In genomic region chr2:105877945-105878344, GRCh38 we compare ENCODE assay signal across 14 cellular contexts.
DNase-seq lines count a peak whose midpoint lies in the region; ATAC-seq and TF ChIP-seq lines count a peak whose summit lies in the region.
"Had no signal": no experiment of that assay in that cellular context is flagged by ENCODE, and none has a peak within 500 bp of the region (broad histone marks: within the 10 kb centered on the region; RNA-seq: fewer than 3 reads in every experiment).

No MANE protein-coding gene starts in this region.

- DNase-seq in activated CD4-positive, alpha-beta T cell treated with anti-CD3 and anti-CD28 coated beads, Interleukin-2, amount 10 ng/mL, durations not matched to agents 24 days and 14 days: no peak
- DNase-seq in activated CD4-positive, alpha-beta T cell treated with anti-CD3 and anti-CD28 coated beads, Interleukin-2, amount 50 U/mL, for 4 hours: no peak
- DNase-seq in HT-29 (ENCODE audit: low spot score) (peak; percentile 16), body of pancreas (no peak), pons (ENCODE audit: low spot score) (peak; percentile 57), posterior cingulate gyrus (no peak), dorsolateral prefrontal cortex (no peak), Kasumi-1 (lab: John Stamatoyannopoulos, UW) (no peak)
- DNase-seq: DMS153; OCI-M1; psoas muscle; stimulated activated CD4-positive, alpha-beta T cell treated with anti-CD3 and anti-CD28 coated beads, Interleukin-1b, Interleukin-23, amount 100 ng/mL, for 48 hours had no signal

- ATAC-seq in body of pancreas: peak; percentile 38
- ATAC-seq: psoas muscle had no signal

- no peak for TF ChIP-seq POLR2A in body of pancreas (IDR thresholded peaks at IDR 0.05)

- no peak for TF ChIP-seq CTCF in body of pancreas (IDR thresholded peaks at IDR 0.05)
- TF ChIP-seq CTCF in dorsolateral prefrontal cortex (IDR thresholded peaks at IDR 0.05 in 54 of 56, conservative IDR thresholded peaks at IDR 0.05 in 2 of 56; ENCODE audit: low read depth in 1 of 56, partially characterized antibody in 56 of 56): no peak

- no peak overlapping the region for H3K4me3 Mint-ChIP-seq in activated CD4-positive, alpha-beta T cell treated with anti-CD3 and anti-CD28 coated beads, Interleukin-2, amount 10 ng/mL, durations not matched to agents 24 days and 14 days
- H3K4me3 Mint-ChIP-seq: mesothelial cell of epicardium had no signal

- H3K36me3 ChIP-seq in body of pancreas (replicated peaks in 1 of 2; ENCODE audit: insufficient read depth in 1 of 2, low read depth in 2 of 2): no peaks in the 10 kb centered on the region

- H3K27me3 ChIP-seq in body of pancreas (no peaks in the 10 kb centered on the region), dorsolateral prefrontal cortex (no peaks in the 10 kb centered on the region)

- no peaks in the 10 kb centered on the region for H3K9me3 Mint-ChIP-seq in activated CD4-positive, alpha-beta T cell treated with anti-CD3 and anti-CD28 coated beads, Interleukin-2, amount 10 ng/mL, durations not matched to agents 24 days and 14 days
- H3K9me3 Mint-ChIP-seq: mesothelial cell of epicardium had no signal

- H3K4me1 Mint-ChIP-seq in activated CD4-positive, alpha-beta T cell treated with anti-CD3 and anti-CD28 coated beads, Interleukin-2, amount 10 ng/mL, durations not matched to agents 24 days and 14 days: peaks cover 64% of the 10 kb centered on the region

- peaks cover 35% of the 10 kb centered on the region for H3K4me1 ChIP-seq in body of pancreas

- WGBS in body of pancreas, 2 donors: 31 to 49% methylated on average over 2 of the region's 2 CpGs

- H3K27ac ChIP-seq in body of pancreas (peak overlapping the region in 1 of 4 donors; percentile 32), dorsolateral prefrontal cortex (peak overlapping the region in 1 of 59 donors; percentile 18)
- H3K27ac ChIP-seq: KMS-11, psoas muscle had no signal

- peaks cover 67% of the 10 kb centered on the region for H3K36me3 Mint-ChIP-seq in activated CD4-positive, alpha-beta T cell treated with anti-CD3 and anti-CD28 coated beads, Interleukin-2, amount 10 ng/mL, durations not matched to agents 24 days and 14 days (ENCODE audit: low read depth)

- peak overlapping the region; percentile 64 for H3K27ac Mint-ChIP-seq in activated CD4-positive, alpha-beta T cell treated with anti-CD3 and anti-CD28 coated beads, Interleukin-2, amount 10 ng/mL, durations not matched to agents 24 days and 14 days
- H3K27ac Mint-ChIP-seq: mesothelial cell of epicardium had no signal

- H3K4me3 ChIP-seq in body of pancreas: no peak overlapping the region
- no peak overlapping the region for H3K4me3 ChIP-seq in dorsolateral prefrontal cortex
- H3K4me3 ChIP-seq: psoas muscle had no signal

- intact Hi-C loops in activated CD4-positive, alpha-beta T cell treated with anti-CD3 and anti-CD28 coated beads, Interleukin-2, amount 10 ng/mL, durations not matched to agents 24 days and 14 days (cut with micrococcal nuclease): no loop called here
- intact Hi-C loops in body of pancreas (cut with DNase I) (no loop called here), posterior cingulate gyrus (cut with DNase I) (no loop called here), dorsolateral prefrontal cortex (cut with DNase I) (no loop called here)

- no peaks in the 10 kb centered on the region for H3K9me3 ChIP-seq in body of pancreas

- no peaks in the 10 kb centered on the region for H3K27me3 Mint-ChIP-seq in activated CD4-positive, alpha-beta T cell treated with anti-CD3 and anti-CD28 coated beads, Interleukin-2, amount 10 ng/mL, durations not matched to agents 24 days and 14 days

Comparison
In these comparisons a context has a peak if more than half of its experiments do, and no peak if none do; other contexts are left out.
1. DNase-seq: peak in HT-29 (single experiment) and pons (single experiment); none in activated CD4-positive, alpha-beta T cell treated with anti-CD3 and anti-CD28 coated beads, Interleukin-2, amount 10 ng/mL, durations not matched to agents 24 days and 14 days (single experiment), activated CD4-positive, alpha-beta T cell treated with anti-CD3 and anti-CD28 coated beads, Interleukin-2, amount 50 U/mL, for 4 hours (0 of 2), body of pancreas (0 of 4), posterior cingulate gyrus (0 of 10), dorsolateral prefrontal cortex (0 of 10) and Kasumi-1 (0 of 2).